In genomic region chr12:19443585-19443984, GRCh38 we compare ENCODE assay signal across 1 cellular context.
TF ChIP-seq lines count a peak whose summit lies in the region.

No MANE protein-coding gene starts in this region.

TF ChIP-seq in GM23338, 12 proteins besides CTCF, POLR2A, EP300 and RAD21 (continued from another document):
- no peak for TF ChIP-seq ZNF462 (CRISPR knock-in tag; IDR thresholded peaks at IDR 0.05)
- no peak for TF ChIP-seq EZH2phosphoT487 (IDR thresholded peaks at IDR 0.05; ENCODE audit: unreplicated experiment)
- no peak for TF ChIP-seq POLR2AphosphoS5 (IDR thresholded peaks at IDR 0.05; ENCODE audit: low read depth)
- TF ChIP-seq, protein P1, sequence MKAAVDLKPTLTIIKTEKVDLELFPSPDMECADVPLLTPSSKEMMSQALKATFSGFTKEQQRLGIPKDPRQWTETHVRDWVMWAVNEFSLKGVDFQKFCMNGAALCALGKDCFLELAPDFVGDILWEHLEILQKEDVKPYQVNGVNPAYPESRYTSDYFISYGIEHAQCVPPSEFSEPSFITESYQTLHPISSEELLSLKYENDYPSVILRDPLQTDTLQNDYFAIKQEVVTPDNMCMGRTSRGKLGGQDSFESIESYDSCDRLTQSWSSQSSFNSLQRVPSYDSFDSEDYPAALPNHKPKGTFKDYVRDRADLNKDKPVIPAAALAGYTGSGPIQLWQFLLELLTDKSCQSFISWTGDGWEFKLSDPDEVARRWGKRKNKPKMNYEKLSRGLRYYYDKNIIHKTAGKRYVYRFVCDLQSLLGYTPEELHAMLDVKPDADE (IDR thresholded peaks at IDR 0.05), result no peak
- TF ChIP-seq ZNF331 (CRISPR knock-in tag; IDR thresholded peaks at IDR 0.05; ENCODE audit: low read depth), result no peak
- TF ChIP-seq JUNB (IDR thresholded peaks at IDR 0.05; ENCODE audit: unreplicated experiment), result no peak
